28 cellular contexts compared by ENCODE assay signal in genomic region chr6:7234547-7234946, GRCh38.
DNase-seq lines count a peak whose midpoint lies in the region; ATAC-seq and TF ChIP-seq lines count a peak whose summit lies in the region.
"Had no signal": no experiment of that assay in that cellular context is flagged by ENCODE, and none has a peak within 500 bp of the region (broad histone marks: within the 10 kb centered on the region; RNA-seq: fewer than 3 reads in every experiment).

No MANE protein-coding gene starts in this region.

- TF ChIP-seq CTCF in RWPE1 (conservative IDR thresholded peaks at IDR 0.05; ENCODE audit: low read depth), result no peak
- no peak for TF ChIP-seq CTCF in endothelial cell (IDR thresholded peaks at IDR 0.05; ENCODE audit: unreplicated experiment)
- TF ChIP-seq CTCF in lower lobe of right lung (IDR thresholded peaks at IDR 0.05), result no peak

- no peaks in the 10 kb centered on the region for H3K9me3 ChIP-seq in lower lobe of right lung
- H3K9me3 ChIP-seq: A549, heart right ventricle, Peyer's patch, tibial artery had no signal

- peak overlapping the region; percentile 88 for H3K27ac ChIP-seq in RWPE1
- no peak overlapping the region for H3K27ac ChIP-seq in lower lobe of right lung
- H3K27ac ChIP-seq: A549, tibial artery had no signal

- no peak for ATAC-seq in stimulated activated effector memory CD8-positive, alpha-beta T cell treated with anti-CD3 and anti-CD28 coated beads, Interleukin-12 subunit alpha, Interleukin-12 subunit beta, amount 100 ng/mL, for 72 hours
- ATAC-seq in lower lobe of right lung, result no peak
- ATAC-seq: A549; activated naive CD8-positive, alpha-beta T cell treated with anti-CD3 and anti-CD28 coated beads, Interleukin-2, amount 50 U/mL, for 24 hours; heart right ventricle had no signal

- no peak overlapping the region for H3K4me3 Mint-ChIP-seq in endothelial cell (ENCODE audit: unreplicated experiment)
- H3K4me3 Mint-ChIP-seq in stimulated activated effector memory CD8-positive, alpha-beta T cell treated with anti-CD3 and anti-CD28 coated beads, Interleukin-12 subunit alpha, Interleukin-12 subunit beta, amount 100 ng/mL, for 72 hours, result no peak overlapping the region
- H3K4me3 Mint-ChIP-seq: activated naive CD8-positive, alpha-beta T cell treated with anti-CD3 and anti-CD28 coated beads, Interleukin-2, amount 50 U/mL, for 24 hours; memory B cell; stimulated activated naive CD8-positive, alpha-beta T cell treated with anti-CD3 and anti-CD28 coated beads, Interleukin-15, Interleukin-2, amounts not matched to agents 100 ng/mL and 50 ng/mL, for 24 hours had no signal

- peaks cover 6% of the 10 kb centered on the region for H3K4me1 Mint-ChIP-seq in endothelial cell (ENCODE audit: unreplicated experiment)
- H3K4me1 Mint-ChIP-seq in stimulated activated effector memory CD8-positive, alpha-beta T cell treated with anti-CD3 and anti-CD28 coated beads, Interleukin-12 subunit alpha, Interleukin-12 subunit beta, amount 100 ng/mL, for 72 hours, result peaks cover 24% of the 10 kb centered on the region

- intact Hi-C loops in lower lobe of right lung (cut with DNase I), result no loop called here

- peaks cover 30% of the 10 kb centered on the region for H3K4me1 ChIP-seq in lower lobe of right lung

- H3K36me3 Mint-ChIP-seq in endothelial cell (ENCODE audit: low read depth, unreplicated experiment), result peaks cover 30% of the 10 kb centered on the region
- H3K36me3 Mint-ChIP-seq in stimulated activated effector memory CD8-positive, alpha-beta T cell treated with anti-CD3 and anti-CD28 coated beads, Interleukin-12 subunit alpha, Interleukin-12 subunit beta, amount 100 ng/mL, for 72 hours, result peaks cover 60% of the 10 kb centered on the region

- no peaks in the 10 kb centered on the region for H3K27me3 ChIP-seq in lower lobe of right lung (ENCODE audit: low read depth)
- H3K27me3 ChIP-seq: heart right ventricle, Peyer's patch, tibial artery had no signal

- CTCF ChIA-PET in RWPE1 (lab: Yijun Ruan, JAX), result interaction anchor here (0.7 kb wide), 1 partner anchor 523 kb away, joined by 4 read pairs; no protein-coding TSS in a partner anchor

- H3K4me3 ChIP-seq in lower lobe of right lung, result no peak overlapping the region
- H3K4me3 ChIP-seq: A549, heart right ventricle, Peyer's patch, tibial artery had no signal

- H3K27ac Mint-ChIP-seq in endothelial cell (ENCODE audit: unreplicated experiment), result peak overlapping the region; percentile 25
- peak overlapping the region; percentile 84 for H3K27ac Mint-ChIP-seq in stimulated activated effector memory CD8-positive, alpha-beta T cell treated with anti-CD3 and anti-CD28 coated beads, Interleukin-12 subunit alpha, Interleukin-12 subunit beta, amount 100 ng/mL, for 72 hours
- H3K27ac Mint-ChIP-seq: activated naive CD8-positive, alpha-beta T cell treated with anti-CD3 and anti-CD28 coated beads, Interleukin-2, amount 50 U/mL, for 24 hours; activated T-helper 2 cell treated with anti-CD3 and anti-CD28 coated beads, Interferon-gamma antibody, Interleukin-2, Interleukin-4, amounts not matched to agents 10 μg/mL and 5 μg/mL and 100 μg/mL, durations not matched to agents 14 hours and 24 hours and 36 hours; stimulated activated naive CD8-positive, alpha-beta T cell treated with anti-CD3 and anti-CD28 coated beads, Interleukin-15, Interleukin-2, amounts not matched to agents 100 ng/mL and 50 ng/mL, for 24 hours had no signal

- peaks cover 4% of the 10 kb centered on the region for H3K27me3 Mint-ChIP-seq in endothelial cell (ENCODE audit: unreplicated experiment)
- H3K27me3 Mint-ChIP-seq: activated naive CD8-positive, alpha-beta T cell treated with anti-CD3 and anti-CD28 coated beads, Interleukin-2, amount 50 U/mL, for 24 hours; memory B cell; stimulated activated naive CD8-positive, alpha-beta T cell treated with anti-CD3 and anti-CD28 coated beads, Interleukin-15, Interleukin-2, amounts not matched to agents 100 ng/mL and 50 ng/mL, for 24 hours had no signal

- peak; percentile 37 for DNase-seq in activated effector memory CD4-positive, alpha-beta T cell treated with anti-CD3 and anti-CD28 coated beads, Interleukin-2, amount 50 U/mL, for 16 hours
- no peak for DNase-seq in activated effector memory CD4-positive, alpha-beta T cell treated with Interleukin-2 at 50 U/mL for 16 hours
- DNase-seq in RWPE1 (ENCODE audit: low spot score), result no peak
- no peak for DNase-seq in endothelial cell (ENCODE audit: low spot score)
- DNase-seq in stimulated activated effector memory CD8-positive, alpha-beta T cell treated with anti-CD3 and anti-CD28 coated beads, Interleukin-12 subunit alpha, Interleukin-12 subunit beta, amount 100 ng/mL, for 72 hours (ENCODE audit: low spot score in 2 of 2), result no peak
- DNase-seq in lower lobe of right lung, result no peak
- DNase-seq in NCI-H524 treated with DMSO at 0.1 percent for 48 hours (lab: John Stamatoyannopoulos, UW), result no peak
- DNase-seq in dermis blood vessel endothelial cell, result no peak
- DNase-seq: activated CD4-positive, alpha-beta T cell treated with anti-CD3 and anti-CD28 coated beads, Interleukin-2, amount 50 U/mL, for 4 hours; activated CD4-positive, CD25-positive, alpha-beta regulatory T cell; activated CD8-positive, alpha-beta memory T cell treated with anti-CD3 and anti-CD28 coated beads, Interleukin-2, amount 50 U/mL, for 4 hours; activated naive CD8-positive, alpha-beta T cell treated with anti-CD3 and anti-CD28 coated beads, Interleukin-2, amount 50 U/mL, for 24 hours; cerebellar nuclear complex; COR-L47; DMS53; heart right ventricle; NCI-H1048; NCI-H187 treated with DMSO at 0.1 percent for 48 hours; NCI-H2227 treated with DMSO at 0.1 percent for 48 hours; NCI-H69; Peyer's patch; stimulated activated CD4-positive, alpha-beta T cell treated with anti-CD3 and anti-CD28 coated beads, Interleukin-15, amount 100 ng/mL, for 24 hours; SW 1271; tibial artery had no signal

- POLR2A ChIA-PET in RWPE1 (lab: Yijun Ruan, JAX; ENCODE audit: low non-redundant PET), result no interaction called here

- no peaks in the 10 kb centered on the region for H3K9me3 Mint-ChIP-seq in endothelial cell (ENCODE audit: unreplicated experiment)
- H3K9me3 Mint-ChIP-seq in stimulated activated effector memory CD8-positive, alpha-beta T cell treated with anti-CD3 and anti-CD28 coated beads, Interleukin-12 subunit alpha, Interleukin-12 subunit beta, amount 100 ng/mL, for 72 hours, result no peaks in the 10 kb centered on the region
- H3K9me3 Mint-ChIP-seq: activated naive CD8-positive, alpha-beta T cell treated with anti-CD3 and anti-CD28 coated beads, Interleukin-2, amount 50 U/mL, for 24 hours; activated T-helper 2 cell treated with anti-CD3 and anti-CD28 coated beads, Interferon-gamma antibody, Interleukin-2, Interleukin-4, amounts not matched to agents 10 μg/mL and 5 μg/mL and 100 μg/mL, durations not matched to agents 14 hours and 24 hours and 36 hours; memory B cell; stimulated activated naive CD8-positive, alpha-beta T cell treated with anti-CD3 and anti-CD28 coated beads, Interleukin-15, Interleukin-2, amounts not matched to agents 100 ng/mL and 50 ng/mL, for 24 hours had no signal

- peaks cover 63% of the 10 kb centered on the region for H3K36me3 ChIP-seq in lower lobe of right lung
